ENCODE assay signal across 22 cellular contexts in genomic region chr2:215138466-215138865, GRCh38. TPM values are rescaled to one million over a fixed set of nuclear protein-coding genes. Genes with fewer than 3 reads are reported as not detected.
DNase-seq lines count a peak whose midpoint lies in the region; ATAC-seq, FAIRE-seq and TF ChIP-seq lines count a peak whose summit lies in the region.
"Had no signal": no experiment of that assay in that cellular context is flagged by ENCODE, and none has a peak within 500 bp of the region (broad histone marks: within the 10 kb centered on the region; RNA-seq: fewer than 3 reads in every experiment).

A gene with protein sequence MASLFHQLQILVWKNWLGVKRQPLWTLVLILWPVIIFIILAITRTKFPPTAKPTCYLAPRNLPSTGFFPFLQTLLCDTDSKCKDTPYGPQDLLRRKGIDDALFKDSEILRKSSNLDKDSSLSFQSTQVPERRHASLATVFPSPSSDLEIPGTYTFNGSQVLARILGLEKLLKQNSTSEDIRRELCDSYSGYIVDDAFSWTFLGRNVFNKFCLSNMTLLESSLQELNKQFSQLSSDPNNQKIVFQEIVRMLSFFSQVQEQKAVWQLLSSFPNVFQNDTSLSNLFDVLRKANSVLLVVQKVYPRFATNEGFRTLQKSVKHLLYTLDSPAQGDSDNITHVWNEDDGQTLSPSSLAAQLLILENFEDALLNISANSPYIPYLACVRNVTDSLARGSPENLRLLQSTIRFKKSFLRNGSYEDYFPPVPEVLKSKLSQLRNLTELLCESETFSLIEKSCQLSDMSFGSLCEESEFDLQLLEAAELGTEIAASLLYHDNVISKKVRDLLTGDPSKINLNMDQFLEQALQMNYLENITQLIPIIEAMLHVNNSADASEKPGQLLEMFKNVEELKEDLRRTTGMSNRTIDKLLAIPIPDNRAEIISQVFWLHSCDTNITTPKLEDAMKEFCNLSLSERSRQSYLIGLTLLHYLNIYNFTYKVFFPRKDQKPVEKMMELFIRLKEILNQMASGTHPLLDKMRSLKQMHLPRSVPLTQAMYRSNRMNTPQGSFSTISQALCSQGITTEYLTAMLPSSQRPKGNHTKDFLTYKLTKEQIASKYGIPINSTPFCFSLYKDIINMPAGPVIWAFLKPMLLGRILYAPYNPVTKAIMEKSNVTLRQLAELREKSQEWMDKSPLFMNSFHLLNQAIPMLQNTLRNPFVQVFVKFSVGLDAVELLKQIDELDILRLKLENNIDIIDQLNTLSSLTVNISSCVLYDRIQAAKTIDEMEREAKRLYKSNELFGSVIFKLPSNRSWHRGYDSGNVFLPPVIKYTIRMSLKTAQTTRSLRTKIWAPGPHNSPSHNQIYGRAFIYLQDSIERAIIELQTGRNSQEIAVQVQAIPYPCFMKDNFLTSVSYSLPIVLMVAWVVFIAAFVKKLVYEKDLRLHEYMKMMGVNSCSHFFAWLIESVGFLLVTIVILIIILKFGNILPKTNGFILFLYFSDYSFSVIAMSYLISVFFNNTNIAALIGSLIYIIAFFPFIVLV (N-terminal part only) (minus strand): TSS chr2:215138626. CDS start chr2:215138208, 418 bp downstream.

- DNase-seq in NCI-H2171 treated with DMSO at 0.1 percent for 48 hours (lab: John Stamatoyannopoulos, UW) (peak; percentile 25), NCI-H2171 (lab: John Stamatoyannopoulos, UW) (no peak), SW480 (ENCODE audit: low spot score) (peak; percentile 29), hepatocyte (ENCODE audit: low spot score) (no peak), vagina (ENCODE audit: extremely low spot score in 2 of 2) (no peak), NCI-H2227 treated with DMSO at 0.1 percent for 48 hours (lab: John Stamatoyannopoulos, UW) (no peak), right lobe of liver (no peak), HTR-8/SVneo (ENCODE audit: insufficient read length, low spot score) (no peak)
- DNase-seq: activated CD4-positive, alpha-beta T cell treated with anti-CD3 and anti-CD28 coated beads, Interleukin-2, amount 50 U/mL, for 4 hours; activated T-cell treated with anti-CD3 and anti-CD28 coated beads, Interleukin-2, amount 50 U/mL, for 4 hours; CD4-positive, alpha-beta T cell; effector CD8-positive, alpha-beta T cell; left ventricle myocardium inferior; naive B cell; NCI-H510A; OCI-M1; stimulated activated CD4-positive, alpha-beta T cell treated with anti-CD3 and anti-CD28 coated beads, Interleukin-4, amount 100 ng/mL, for 1 hour; stimulated activated CD8-positive, alpha-beta memory T cell treated with anti-CD3 and anti-CD28 coated beads, Interleukin-4, amount 100 ng/mL, for 48 hours had no signal

- ATAC-seq in right lobe of liver, result no peak
- ATAC-seq: activated T-cell treated with anti-CD3 and anti-CD28 coated beads, Interleukin-2, amount 50 U/mL, for 4 hours had no signal

- FAIRE-seq in HTR-8/SVneo (lab: Jason Lieb, UNC), result no peak
- FAIRE-seq: A204.1 had no signal

- no peaks in the 10 kb centered on the region for H3K9me2 ChIP-seq in hepatocyte (replicated peaks; ENCODE audit: insufficient read depth)

- H3K27me3 ChIP-seq in hepatocyte (no peaks in the 10 kb centered on the region), vagina (no peaks in the 10 kb centered on the region), right lobe of liver (no peaks in the 10 kb centered on the region)
- H3K27me3 ChIP-seq: cardiac muscle cell, right atrium auricular region had no signal

- 84% methylated on average over 2 of the region's 2 CpGs for WGBS in hepatocyte (ENCODE audit: low lambda C conversion rate, missing lambda C conversion rate)
- 35% methylated on average over 2 of the region's 2 CpGs for WGBS in right lobe of liver (ENCODE audit: insufficient coverage, low coverage, low lambda C conversion rate, missing lambda C conversion rate)

- H3K4me3 ChIP-seq in hepatocyte (no peak within 1 kb of the TSS), vagina (peak within 1 kb of the TSS in 1 of 2 donors; percentile 27), right lobe of liver (no peak within 1 kb of the TSS)
- H3K4me3 ChIP-seq: cardiac muscle cell, left ventricle myocardium inferior, right atrium auricular region, thoracic aorta had no signal

- no peaks in the 10 kb centered on the region for H3K9me3 ChIP-seq in hepatocyte (ENCODE audit: low read depth)
- H3K9me3 ChIP-seq in vagina, result no peaks in the 10 kb centered on the region
- H3K9me3 ChIP-seq in right lobe of liver, result no peaks in the 10 kb centered on the region
- H3K9me3 ChIP-seq: thoracic aorta had no signal

- no peak for TF ChIP-seq POLR2A in vagina (IDR thresholded peaks at IDR 0.05)
- no peak for TF ChIP-seq POLR2A in right lobe of liver (IDR thresholded peaks at IDR 0.05)

- H2AFZ ChIP-seq in hepatocyte, result no peak within 1 kb of the TSS

- TF ChIP-seq CTCF in hepatocyte (IDR thresholded peaks at IDR 0.05; ENCODE audit: poor library complexity) (no peak), vagina (IDR thresholded peaks at IDR 0.05) (no peak), right lobe of liver (IDR thresholded peaks at IDR 0.05) (no peak)

- intact Hi-C loops in vagina (cut with DNase I), result no loop called here
- intact Hi-C loops in right lobe of liver (cut with DNase I), result no loop called here

- H4K20me1 ChIP-seq in hepatocyte (ENCODE audit: insufficient read depth, poor library complexity, severe bottlenecking), result no peaks in the 10 kb centered on the region

- no peak within 1 kb of the TSS for H3K4me2 ChIP-seq in hepatocyte

- peak within 1 kb of the TSS; percentile 43 for H3K27ac ChIP-seq in hepatocyte
- no peak within 1 kb of the TSS for H3K27ac ChIP-seq in vagina
- H3K27ac ChIP-seq in right lobe of liver, result no peak within 1 kb of the TSS
- H3K27ac ChIP-seq: cardiac muscle cell, left ventricle myocardium inferior, right atrium auricular region, thoracic aorta had no signal

- H3K4me1 ChIP-seq in hepatocyte (ENCODE audit: insufficient read depth), result no peaks in the 10 kb centered on the region
- no peaks in the 10 kb centered on the region for H3K4me1 ChIP-seq in vagina
- H3K4me1 ChIP-seq in right lobe of liver, result no peaks in the 10 kb centered on the region
- H3K4me1 ChIP-seq: left ventricle myocardium inferior, right atrium auricular region had no signal

- H3K36me3 ChIP-seq in hepatocyte (replicated peaks; ENCODE audit: insufficient read depth, low read depth), result no peaks in the 10 kb centered on the region
- no peaks in the 10 kb centered on the region for H3K36me3 ChIP-seq in vagina
- no peaks in the 10 kb centered on the region for H3K36me3 ChIP-seq in right lobe of liver
- H3K36me3 ChIP-seq: cardiac muscle cell, left ventricle myocardium inferior, right atrium auricular region, thoracic aorta had no signal

- no peaks in the 10 kb centered on the region for H3K79me2 ChIP-seq in hepatocyte

RNA-seq across cellular contexts. Expression of the gene that starts here (rescaled TPM):
- total RNA-seq in hepatocyte (0.23 and 0.44 TPM in 2 replicates), vagina (17.2 TPM), right lobe of liver (not detected)
- 0.07 and 0.15 TPM in 2 replicates for polyA plus RNA-seq in hepatocyte
- total RNA-seq: activated T-cell treated with anti-CD3 and anti-CD28 coated beads, Interleukin-2, amount 50 U/mL, for 4 hours; cardiac muscle cell; CD4-positive, alpha-beta T cell had no signal
- polyA plus RNA-seq: cardiac muscle cell had no signal

Comparison
In these comparisons a context has a peak if more than half of its experiments do, and no peak if none do; other contexts are left out.
1. RNA of the gene that starts here (total RNA-seq): 17.2 TPM in vagina (single experiment); 0.23 to 0.44 TPM in hepatocyte and not detected in right lobe of liver; every median in the first group is over 10 times any median in the second.
2. DNase-seq: peak in NCI-H2171 treated with DMSO at 0.1 percent for 48 hours (single experiment) and SW480 (single experiment); none in NCI-H2171 (single experiment), hepatocyte (single experiment), vagina (0 of 2), NCI-H2227 treated with DMSO at 0.1 percent for 48 hours (single experiment), right lobe of liver (0 of 3) and HTR-8/SVneo (single experiment).